ENCODE assay signal across 1 cellular context in genomic region chr12:89709157-89709993, GRCh38.
TF ChIP-seq lines count a peak whose summit lies in the region.

No MANE protein-coding gene starts in this region.

TF ChIP-seq in HEK293, 187 proteins besides CTCF, POLR2A, EP300 and RAD21 (continued from another document):
- no peak for TF ChIP-seq AEBP2 (tag by site-specific recombination; IDR thresholded peaks at IDR 0.05; ENCODE audit: borderline replicate concordance)
- peak; percentile 92 for TF ChIP-seq KLF10 (tag by site-specific recombination; IDR thresholded peaks at IDR 0.05)
- no peak for TF ChIP-seq ZNF777 (tag by site-specific recombination; IDR thresholded peaks at IDR 0.05; ENCODE audit: borderline replicate concordance)
- peak; percentile 49 for TF ChIP-seq KLF1 (tag by site-specific recombination; IDR thresholded peaks at IDR 0.05)
- no peak for TF ChIP-seq ZNF626 (tag by site-specific recombination; IDR thresholded peaks at IDR 0.05)
- TF ChIP-seq ZNF670 (tag by site-specific recombination; IDR thresholded peaks at IDR 0.05; ENCODE audit: low read depth) = no peak
- TF ChIP-seq ZNF26 (tag by site-specific recombination; IDR thresholded peaks at IDR 0.05) = no peak
- peak; percentile 85 for TF ChIP-seq ATF2 (tag by site-specific recombination; IDR thresholded peaks at IDR 0.05; ENCODE audit: low read depth)
- peak; percentile 94 for TF ChIP-seq SP2 (tag by site-specific recombination; IDR thresholded peaks at IDR 0.05)
- no peak for TF ChIP-seq ZNF837 (tag by site-specific recombination; IDR thresholded peaks at IDR 0.05)
- TF ChIP-seq ZNF10 (tag by site-specific recombination; IDR thresholded peaks at IDR 0.05) = 0 out of 2 replicates have a peak, but pooled peaks have one; percentile 63
- no peak for TF ChIP-seq ZNF121 (tag by site-specific recombination; IDR thresholded peaks at IDR 0.05)
- TF ChIP-seq ZNF704 (tag by site-specific recombination; IDR thresholded peaks at IDR 0.05) = no peak
- TF ChIP-seq BCL11B (tag by site-specific recombination; IDR thresholded peaks at IDR 0.05; ENCODE audit: low read depth) = peak; percentile 72; the same call in 1 of the 2 replicates
- peak; percentile 85 for TF ChIP-seq KLF17 (tag by site-specific recombination; IDR thresholded peaks at IDR 0.05)
- no peak for TF ChIP-seq ZNF433 (tag by site-specific recombination; IDR thresholded peaks at IDR 0.05; ENCODE audit: low read depth)
- TF ChIP-seq ZFHX2 (tag by site-specific recombination; conservative IDR thresholded peaks at IDR 0.05) = peak; percentile 98
- peak; percentile 96 for TF ChIP-seq ZBTB26 (tag by site-specific recombination; optimal IDR thresholded peaks at IDR 0.05)
- peak; percentile 83 for TF ChIP-seq KLF16 (tag by site-specific recombination; IDR thresholded peaks at IDR 0.05)
- TF ChIP-seq IKZF3 (tag by site-specific recombination; IDR thresholded peaks at IDR 0.05) = peak; percentile 57; the same call in 1 of the 2 replicates
- TF ChIP-seq ZNF600 (tag by site-specific recombination; IDR thresholded peaks at IDR 0.05) = peak; percentile 83
- peak; percentile 95; the same call in 1 of the 2 replicates for TF ChIP-seq ZNF610 (tag by site-specific recombination; IDR thresholded peaks at IDR 0.05; ENCODE audit: borderline replicate concordance)
- TF ChIP-seq ZNF692 (tag by site-specific recombination; IDR thresholded peaks at IDR 0.05) = peak; percentile 84
- TF ChIP-seq ZNF391 (tag by site-specific recombination; IDR thresholded peaks at IDR 0.05; ENCODE audit: borderline replicate concordance, low read depth) = peak; percentile 71; the same call in 1 of the 2 replicates
- peak; percentile 95 for TF ChIP-seq SP3 (tag by site-specific recombination; IDR thresholded peaks at IDR 0.05)
- TF ChIP-seq INSM2 (tag by site-specific recombination; IDR thresholded peaks at IDR 0.05) = 0 out of 2 replicates have a peak, but pooled peaks have one; percentile 28
- no peak for TF ChIP-seq ZNF174 (tag by site-specific recombination; IDR thresholded peaks at IDR 0.05)
- no peak for TF ChIP-seq ZNF148 (tag by site-specific recombination; IDR thresholded peaks at IDR 0.05; ENCODE audit: borderline replicate concordance)
- peak; percentile 25; the same call in 1 of the 2 replicates for TF ChIP-seq FEZF1 (tag by site-specific recombination; IDR thresholded peaks at IDR 0.05)
- peak; percentile 70 for TF ChIP-seq ZNF843 (tag by site-specific recombination; IDR thresholded peaks at IDR 0.05)
- TF ChIP-seq ZFP41 (tag by site-specific recombination; IDR thresholded peaks at IDR 0.05; ENCODE audit: borderline replicate concordance) = no peak
- no peak for TF ChIP-seq ZNF544 (tag by site-specific recombination; IDR thresholded peaks at IDR 0.05)
- no peak for TF ChIP-seq ZNF624 (tag by site-specific recombination; IDR thresholded peaks at IDR 0.05)
- TF ChIP-seq EGR2 (tag by site-specific recombination; IDR thresholded peaks at IDR 0.05; ENCODE audit: low read depth) = peak; percentile 97
- no peak for TF ChIP-seq ZNF19 (tag by site-specific recombination; IDR thresholded peaks at IDR 0.05; ENCODE audit: low read depth)
- peak; percentile 81 for TF ChIP-seq ZNF341 (tag by site-specific recombination; IDR thresholded peaks at IDR 0.05; ENCODE audit: low read depth)
- peak; percentile 100 for TF ChIP-seq PATZ1 (tag by site-specific recombination; IDR thresholded peaks at IDR 0.05)
- no peak for TF ChIP-seq ZNF266 (tag by site-specific recombination; IDR thresholded peaks at IDR 0.05; ENCODE audit: low read depth)
- no peak for TF ChIP-seq ZNF585B (tag by site-specific recombination; IDR thresholded peaks at IDR 0.05)
- TF ChIP-seq ZBTB1 (tag by site-specific recombination; IDR thresholded peaks at IDR 0.05) = peak; percentile 82
TF ChIP-seq in HEK293: peak in this region for 61.
